Comparison of ENCODE assay signal across 17 cellular contexts in genomic region chr10:86727459-86727858, GRCh38. TPM values are rescaled to one million over a fixed set of nuclear protein-coding genes. Genes with fewer than 3 reads are reported as not detected.
"Had no signal": no experiment of that assay in that cellular context is flagged by ENCODE, and none has a peak within 500 bp of the region (broad histone marks: within the 10 kb centered on the region; RNA-seq: fewer than 3 reads in every experiment).

No MANE protein-coding gene starts in this region.

- ATAC-seq: naive thymus-derived CD8-positive, alpha-beta T cell; SK-N-SH treated with all-trans-retinoic acid at 6 μM for 48 hours; stimulated activated naive CD8-positive, alpha-beta T cell treated with anti-CD3 and anti-CD28 coated beads, Interleukin-15, Interleukin-2, amounts not matched to agents 100 U/mL and 50 U/mL, for 24 hours had no signal

- H3K27me3 ChIP-seq: ovary, tibial nerve, uterus had no signal

- DNase-seq: activated CD4-positive, alpha-beta memory T cell treated with anti-CD3 and anti-CD28 coated beads for 36 hours; activated CD4-positive, alpha-beta T cell treated with anti-CD3 and anti-CD28 coated beads for 48 hours; activated naive CD4-positive, alpha-beta T cell treated with anti-CD3 and anti-CD28 coated beads for 36 hours; activated naive CD8-positive, alpha-beta T cell treated with anti-CD3 and anti-CD28 coated beads, Interleukin-2, amount 10 ng/mL, durations not matched to agents 7 days and 5 days; activated T-cell treated with anti-CD3 and anti-CD28 coated beads, Interleukin-2, amount 50 U/mL, for 48 hours; amygdala; foreskin fibroblast; hippocampal formation; naive thymus-derived CD8-positive, alpha-beta T cell; stimulated activated CD4-positive, alpha-beta T cell treated with anti-CD3 and anti-CD28 coated beads, Interleukin-4, amount 100 ng/mL, for 24 hours; stimulated activated naive CD8-positive, alpha-beta T cell treated with anti-CD3 and anti-CD28 coated beads, Interleukin-15, Interleukin-2, amounts not matched to agents 100 U/mL and 50 U/mL, for 24 hours; uterus had no signal

- H3K9me3 ChIP-seq: ovary, tibial nerve, uterus had no signal

- H3K27ac ChIP-seq: epithelial cell of prostate, ovary, tibial nerve, uterus had no signal

- H3K4me3 ChIP-seq: ovary, tibial nerve, uterus had no signal

- H3K36me3 ChIP-seq: ovary, tibial nerve, uterus had no signal

- H3K4me1 ChIP-seq: tibial nerve, uterus had no signal

RNA-seq across cellular contexts. Expression of gene LDB3, which starts 59.1 kb away (rescaled TPM):
- total RNA-seq: activated naive CD8-positive, alpha-beta T cell treated with anti-CD3 and anti-CD28 coated beads, Interleukin-2, amount 10 ng/mL, durations not matched to agents 7 days and 5 days; pulmonary artery endothelial cell had no signal
- polyA plus RNA-seq: naive thymus-derived CD8-positive, alpha-beta T cell had no signal
